18 cellular contexts compared by ENCODE assay signal in the genomic region with DNA sequence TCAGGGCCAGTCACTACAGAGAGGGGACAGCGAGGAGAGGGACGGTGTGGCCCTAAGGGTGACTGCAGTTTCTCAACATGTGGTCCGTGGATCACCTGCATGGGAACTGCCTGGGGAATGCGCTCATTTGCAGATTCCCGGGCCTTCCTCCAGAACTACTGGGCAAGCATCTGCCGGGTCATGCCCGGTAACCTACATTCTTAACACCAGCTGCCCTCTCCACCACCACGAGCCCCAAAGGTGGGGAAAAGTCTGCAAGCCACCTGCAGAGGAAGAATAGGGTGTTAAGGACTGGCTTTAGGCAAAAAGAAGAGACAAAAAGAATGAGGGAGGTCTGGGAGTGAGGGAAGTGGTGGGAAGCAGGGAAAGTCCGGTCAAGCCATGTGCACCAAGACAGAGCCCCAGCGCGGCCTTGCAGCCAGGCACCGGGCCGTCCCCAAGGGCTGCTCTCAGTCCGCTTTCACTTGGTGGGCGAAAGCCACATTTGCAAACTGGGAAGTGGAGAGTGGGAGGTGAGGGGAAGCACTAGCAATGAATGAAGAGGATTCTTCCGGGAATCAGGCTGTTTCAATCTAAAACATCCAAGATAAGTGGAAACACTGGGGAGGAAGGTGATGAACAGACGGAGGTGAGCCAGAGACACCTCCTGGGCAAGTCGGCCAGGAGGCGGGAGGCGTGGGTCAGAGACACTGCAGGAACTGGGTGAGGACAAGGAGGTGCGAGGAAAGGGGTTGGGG.
DNase-seq lines count a peak whose midpoint lies in the region; FAIRE-seq and TF ChIP-seq lines count a peak whose summit lies in the region.
"Had no signal": no experiment of that assay in that cellular context is flagged by ENCODE, and none has a peak within 500 bp of the region (broad histone marks: within the 10 kb centered on the region; RNA-seq: fewer than 3 reads in every experiment).

No MANE protein-coding gene starts in this region.

- no peak overlapping the region for H3K18ac ChIP-seq in neuronal stem cell (ENCODE audit: low read length)

- H3K36me3 Mint-ChIP-seq in CD14-positive monocyte: peaks cover 51 to 63% of the 10 kb centered on the region in 2 donors
- peaks cover 76% of the 10 kb centered on the region for H3K36me3 Mint-ChIP-seq in dendritic cell treated with granulocyte-macrophage colony-stimulating factor and Interleukin-4, amounts not matched to agents 40 ng/mL and 50 ng/mL, for 4 days (ENCODE audit: low read depth)
- peaks cover 3 to 62% (median 10%) of the 10 kb centered on the region in 3 donors for H3K36me3 Mint-ChIP-seq in CD8-positive, alpha-beta memory T cell

- CTCF ChIA-PET in CD8-positive, alpha-beta memory T cell (lab: Charles Lee): interaction anchor here (4.9 to 6.4 kb wide), 2 partner anchors 84 to 91 kb away, joined by 19 to 27 read pairs; no protein-coding TSS in a partner anchor

- H3K4me1 ChIP-seq in neuronal stem cell (ENCODE audit: control insufficient read depth in 2 of 2, insufficient read depth in 1 of 2, low read depth in 1 of 2, low read length in 2 of 2): peaks cover 0 to 12% of the 10 kb centered on the region in 2 donors
- H3K4me1 ChIP-seq in CD8-positive, alpha-beta memory T cell (ENCODE audit: insufficient read depth, low read length): peaks cover 12% of the 10 kb centered on the region

- no peak overlapping the region for H4K8ac ChIP-seq in neuronal stem cell (ENCODE audit: low read depth, low read length)

- POLR2A ChIA-PET in CD8-positive, alpha-beta memory T cell (lab: Charles Lee): no interaction called here

- peak overlapping the region; percentile 28 for H2BK120ac ChIP-seq in neuronal stem cell (ENCODE audit: low read depth, low read length)

- no peak overlapping the region for H3K27ac ChIP-seq in neuronal stem cell (replicated peaks; ENCODE audit: low read length)
- no peak overlapping the region for H3K27ac ChIP-seq in CD8-positive, alpha-beta memory T cell (ENCODE audit: low read depth, low read length)
- H3K27ac ChIP-seq: SJSA1, thoracic aorta had no signal

- no peaks in the 10 kb centered on the region for H3K9me3 ChIP-seq in neuronal stem cell (replicated peaks in 1 of 2; ENCODE audit: control insufficient read depth in 2 of 2, insufficient read depth in 1 of 2, low read depth in 1 of 2, low read length in 2 of 2)
- H3K9me3 ChIP-seq in CD8-positive, alpha-beta memory T cell (ENCODE audit: low read length): no peaks in the 10 kb centered on the region
- H3K9me3 ChIP-seq: lower lobe of right lung, SJSA1, thoracic aorta had no signal

- peaks cover 28% of the 10 kb centered on the region for H3K4me1 Mint-ChIP-seq in CD14-positive monocyte
- peaks cover 100% of the 10 kb centered on the region for H3K4me1 Mint-ChIP-seq in dendritic cell treated with granulocyte-macrophage colony-stimulating factor and Interleukin-4, amounts not matched to agents 40 ng/mL and 50 ng/mL, for 4 days (ENCODE audit: low read depth)
- peaks cover 13 to 34% (median 16%) of the 10 kb centered on the region in 3 donors for H3K4me1 Mint-ChIP-seq in CD8-positive, alpha-beta memory T cell

- H3K27me3 Mint-ChIP-seq in CD14-positive monocyte (ENCODE audit: low read depth in 3 of 3): peaks cover 0 to 3% (median 2%) of the 10 kb centered on the region in 3 donors
- H3K27me3 Mint-ChIP-seq in dendritic cell treated with granulocyte-macrophage colony-stimulating factor and Interleukin-4, amounts not matched to agents 40 ng/mL and 50 ng/mL, for 4 days: no peaks in the 10 kb centered on the region
- H3K27me3 Mint-ChIP-seq in CD8-positive, alpha-beta memory T cell: no peaks in the 10 kb centered on the region

- TF ChIP-seq CTCF in CD14-positive monocyte (IDR thresholded peaks at IDR 0.05): no peak
- TF ChIP-seq CTCF in GM13976 (IDR thresholded peaks at IDR 0.05; ENCODE audit: borderline replicate concordance, control extremely low read depth, extremely low read depth, insufficient read depth, missing control alignments): no peak

- WGBS in neuronal stem cell (ENCODE audit: extremely low coverage in 2 of 2, insufficient read length in 2 of 2, insufficient replicate concordance in 1 of 2), 2 donors: no CpG with 5 or more reads among the region's 21 CpGs

- no peak overlapping the region for H4K91ac ChIP-seq in neuronal stem cell (ENCODE audit: low read depth, low read length, poor library complexity)

- no peak overlapping the region for H3K14ac ChIP-seq in neuronal stem cell (ENCODE audit: low read length)

- no peak overlapping the region for H2BK12ac ChIP-seq in neuronal stem cell (ENCODE audit: low read length)

- intact Hi-C loops in CD14-positive monocyte (cut with micrococcal nuclease): loop anchor here in 1 of 2 donors (5.0 kb wide), 1 partner anchor 187 kb away; no protein-coding TSS in a partner anchor
- intact Hi-C loops in dendritic cell treated with granulocyte-macrophage colony-stimulating factor and Interleukin-4, amounts not matched to agents 40 ng/mL and 50 ng/mL, for 4 days (cut with micrococcal nuclease): loop anchor here (5.0 kb wide), 1 partner anchor 172 kb away; no protein-coding TSS in a partner anchor

- H2BK15ac ChIP-seq in neuronal stem cell (ENCODE audit: low read length): no peak overlapping the region

- H3K27ac Mint-ChIP-seq in CD14-positive monocyte: peak overlapping the region in 5 of 7 donors; percentile 18 to 79 (median 54)
- peak overlapping the region; percentile 96 for H3K27ac Mint-ChIP-seq in dendritic cell treated with granulocyte-macrophage colony-stimulating factor and Interleukin-4, amounts not matched to agents 40 ng/mL and 50 ng/mL, for 4 days
- H3K27ac Mint-ChIP-seq in CD8-positive, alpha-beta memory T cell: peak overlapping the region in 1 of 8 donors; percentile 82
- H3K27ac Mint-ChIP-seq: HFFc6 had no signal

- H3K4me3 ChIP-seq in neuronal stem cell (ENCODE audit: low read length in 2 of 2): no peak overlapping the region
- no peak overlapping the region for H3K4me3 ChIP-seq in CD8-positive, alpha-beta memory T cell (ENCODE audit: low read length)
- H3K4me3 ChIP-seq: lower lobe of right lung, SJSA1, thoracic aorta had no signal

- in situ Hi-C loops in GM13976 (cut with MboI; ENCODE audit: low sequenced_read_pairs, unreplicated experiment): loop anchor here (25.0 kb wide), 1 partner anchor 302 kb away; a partner anchor contains a TSS

- H3K9ac ChIP-seq in neuronal stem cell (ENCODE audit: low read depth, low read length, poor library complexity): no peak overlapping the region

- H3K36me3 ChIP-seq in neuronal stem cell (replicated peaks in 1 of 2; ENCODE audit: control insufficient read depth in 2 of 2, insufficient read depth in 2 of 2, low read length in 2 of 2): peaks cover 12 to 52% of the 10 kb centered on the region in 2 donors
- H3K36me3 ChIP-seq in CD8-positive, alpha-beta memory T cell (ENCODE audit: insufficient read depth, low read length): peaks cover 23% of the 10 kb centered on the region

- no peak for FAIRE-seq in GM12891 (lab: Jason Lieb, UNC)

- no peak overlapping the region for H3K4me2 ChIP-seq in neuronal stem cell (ENCODE audit: insufficient read depth, low read length, poor library complexity, severe bottlenecking)

- DNase-seq in CD14-positive monocyte (ENCODE audit: low spot score): no peak
- DNase-seq in GM13976 (ENCODE audit: low spot score): peak; percentile 20
- DNase-seq in neuronal stem cell (ENCODE audit: low spot score): no peak
- no peak for DNase-seq in NCI-H226
- DNase-seq in HK-2 (ENCODE audit: unreplicated experiment): no peak
- no peak for DNase-seq in GM12891 (ENCODE audit: insufficient read length, low spot score)
- DNase-seq in CD8-positive, alpha-beta memory T cell: no peak
- DNase-seq: activated CD4-positive, alpha-beta T cell treated with anti-CD3 and anti-CD28 coated beads for 4 hours; AML-193; anterior cingulate cortex; foreskin melanocyte; HFFc6; MM.1S; NCI-H2029 had no signal

- no peak overlapping the region for H2BK5ac ChIP-seq in neuronal stem cell (ENCODE audit: low read length)

- no peaks in the 10 kb centered on the region for H3K79me1 ChIP-seq in neuronal stem cell (ENCODE audit: low read depth, low read length)

- no peak for TF ChIP-seq POLR2A in GM12891 (IDR thresholded peaks at IDR 0.05; ENCODE audit: low read depth, low read length)

- H3K9me3 Mint-ChIP-seq in CD14-positive monocyte: no peaks in the 10 kb centered on the region
- no peaks in the 10 kb centered on the region for H3K9me3 Mint-ChIP-seq in dendritic cell treated with granulocyte-macrophage colony-stimulating factor and Interleukin-4, amounts not matched to agents 40 ng/mL and 50 ng/mL, for 4 days
- H3K9me3 Mint-ChIP-seq in CD8-positive, alpha-beta memory T cell: no peaks in the 10 kb centered on the region
- H3K9me3 Mint-ChIP-seq: HFFc6 had no signal

- no peak overlapping the region for H3K4me3 Mint-ChIP-seq in CD14-positive monocyte
- no peak overlapping the region for H3K4me3 Mint-ChIP-seq in dendritic cell treated with granulocyte-macrophage colony-stimulating factor and Interleukin-4, amounts not matched to agents 40 ng/mL and 50 ng/mL, for 4 days
- no peak overlapping the region for H3K4me3 Mint-ChIP-seq in CD8-positive, alpha-beta memory T cell
- H3K4me3 Mint-ChIP-seq: HFFc6 had no signal

- H3K23ac ChIP-seq in neuronal stem cell (ENCODE audit: low read depth, low read length, poor library complexity): no peak overlapping the region

- H3K27me3 ChIP-seq in neuronal stem cell (ENCODE audit: control insufficient read depth in 3 of 3, insufficient read depth in 3 of 3, low read depth in 1 of 3, low read length in 3 of 3): no peaks in the 10 kb centered on the region
- H3K27me3 ChIP-seq in CD8-positive, alpha-beta memory T cell (ENCODE audit: insufficient read depth, low read length, poor library complexity, severe bottlenecking): no peaks in the 10 kb centered on the region
- H3K27me3 ChIP-seq: SJSA1 had no signal

- no peak overlapping the region for H3K4ac ChIP-seq in neuronal stem cell (ENCODE audit: low read length)

- H2AK5ac ChIP-seq in neuronal stem cell (ENCODE audit: low read depth, low read length): no peak overlapping the region

- H2AFZ ChIP-seq in neuronal stem cell (ENCODE audit: low read length): no peak overlapping the region

TF ChIP-seq in GM12891, 5 proteins besides CTCF, POLR2A, EP300 and RAD21:
- no peak for TF ChIP-seq POU2F2 (IDR thresholded peaks at IDR 0.05; ENCODE audit: low read depth, low read length)
